ENCODE assay signal across 10 cellular contexts in genomic region chr17:6279659-6280058, GRCh38.
DNase-seq lines count a peak whose midpoint lies in the region; ATAC-seq and TF ChIP-seq lines count a peak whose summit lies in the region.
"Had no signal": no experiment of that assay in that cellular context is flagged by ENCODE, and none has a peak within 500 bp of the region (broad histone marks: within the 10 kb centered on the region; RNA-seq: fewer than 3 reads in every experiment).

No MANE protein-coding gene starts in this region.

- H3K27me3 Mint-ChIP-seq in activated T-cell treated with anti-CD3 and anti-CD28 coated beads, Interleukin-2, amount 50 U/mL, for 4 hours (ENCODE audit: low read depth) = peaks cover 15% of the 10 kb centered on the region
- H3K27me3 Mint-ChIP-seq in endodermal cell (ENCODE audit: insufficient read depth) = peaks cover 4% of the 10 kb centered on the region
- peaks cover 9 to 12% of the 10 kb centered on the region in 2 donors for H3K27me3 Mint-ChIP-seq in stimulated activated naive B cell treated with anti-CD40 and anti-IgM and Interleukin-4, amounts not matched to agents 10 μg/mL and 1 μg/mL and 100 μg/mL, for 72 hours

- no peaks in the 10 kb centered on the region for H3F3A ChIP-seq in smooth muscle cell (ENCODE audit: low read depth)

- DNase-seq in activated T-cell treated with anti-CD3 and anti-CD28 coated beads for 48 hours (ENCODE audit: low read depth) (peak; percentile 1), NCI-H460 (ENCODE audit: extremely low read depth, low read depth) (peak; percentile 2), endodermal cell (peak; percentile 97), smooth muscle cell (lab: John Stamatoyannopoulos, UW; ENCODE audit: unreplicated experiment) (no peak), HUDEP-2 (lab: John Stamatoyannopoulos, UW; ENCODE audit: unreplicated experiment in 76 of 76) (no peak)
- DNase-seq in activated T-cell treated with anti-CD3 and anti-CD28 coated beads, Interleukin-2, amount 50 U/mL, for 4 hours = no peak
- no peak for DNase-seq in stimulated activated naive B cell treated with anti-CD40 and anti-IgM and Interleukin-4, amounts not matched to agents 10 μg/mL and 1 μg/mL and 100 μg/mL, for 72 hours
- DNase-seq in stimulated activated effector memory CD8-positive, alpha-beta T cell treated with anti-CD3 and anti-CD28 coated beads, Interleukin-12 subunit alpha, Interleukin-12 subunit beta, amount 100 ng/mL, for 72 hours (ENCODE audit: low spot score in 2 of 2) = no peak

- no peak overlapping the region for H2AFZ ChIP-seq in smooth muscle cell (ENCODE audit: low read depth)

- H3K27ac Mint-ChIP-seq in endodermal cell = no peak overlapping the region
- H3K27ac Mint-ChIP-seq in stimulated activated naive B cell treated with anti-CD40 and anti-IgM and Interleukin-4, amounts not matched to agents 10 μg/mL and 1 μg/mL and 100 μg/mL, for 72 hours = no peak overlapping the region
- no peak overlapping the region for H3K27ac Mint-ChIP-seq in stimulated activated effector memory CD8-positive, alpha-beta T cell treated with anti-CD3 and anti-CD28 coated beads, Interleukin-12 subunit alpha, Interleukin-12 subunit beta, amount 100 ng/mL, for 72 hours

- WGBS in endodermal cell (ENCODE audit: insufficient coverage in 1 of 2, insufficient read length in 1 of 2), 2 experiments = 44 to 47% methylated on average over 6 to 7 of the region's 7 CpGs
- 15% methylated on average over 7 of the region's 7 CpGs for WGBS in smooth muscle cell (ENCODE audit: low lambda C conversion rate)

- no peaks in the 10 kb centered on the region for H3K27me3 ChIP-seq in endodermal cell (ENCODE audit: control insufficient read depth, insufficient read depth, low read length, poor library complexity, severe bottlenecking)
- H3K27me3 ChIP-seq in smooth muscle cell (ENCODE audit: low read depth) = peaks cover 4% of the 10 kb centered on the region
- H3K27me3 ChIP-seq: BLaER1 had no signal

- H3K36me3 ChIP-seq in endodermal cell (ENCODE audit: control insufficient read depth, insufficient read depth, low read length) (no peaks in the 10 kb centered on the region), smooth muscle cell (ENCODE audit: low read depth) (no peaks in the 10 kb centered on the region)
- H3K36me3 ChIP-seq: BLaER1, thoracic aorta had no signal

- no peaks in the 10 kb centered on the region for H3K79me2 ChIP-seq in smooth muscle cell (ENCODE audit: low read depth)

- H3K4me3 Mint-ChIP-seq in activated T-cell treated with anti-CD3 and anti-CD28 coated beads, Interleukin-2, amount 50 U/mL, for 4 hours = no peak overlapping the region
- H3K4me3 Mint-ChIP-seq in endodermal cell = no peak overlapping the region
- no peak overlapping the region for H3K4me3 Mint-ChIP-seq in stimulated activated naive B cell treated with anti-CD40 and anti-IgM and Interleukin-4, amounts not matched to agents 10 μg/mL and 1 μg/mL and 100 μg/mL, for 72 hours
- H3K4me3 Mint-ChIP-seq in stimulated activated effector memory CD8-positive, alpha-beta T cell treated with anti-CD3 and anti-CD28 coated beads, Interleukin-12 subunit alpha, Interleukin-12 subunit beta, amount 100 ng/mL, for 72 hours = no peak overlapping the region

- no peaks in the 10 kb centered on the region for H3K4me1 Mint-ChIP-seq in activated T-cell treated with anti-CD3 and anti-CD28 coated beads, Interleukin-2, amount 50 U/mL, for 4 hours (ENCODE audit: low read depth)
- H3K4me1 Mint-ChIP-seq in endodermal cell = no peaks in the 10 kb centered on the region
- no peaks in the 10 kb centered on the region for H3K4me1 Mint-ChIP-seq in stimulated activated naive B cell treated with anti-CD40 and anti-IgM and Interleukin-4, amounts not matched to agents 10 μg/mL and 1 μg/mL and 100 μg/mL, for 72 hours
- no peaks in the 10 kb centered on the region for H3K4me1 Mint-ChIP-seq in stimulated activated effector memory CD8-positive, alpha-beta T cell treated with anti-CD3 and anti-CD28 coated beads, Interleukin-12 subunit alpha, Interleukin-12 subunit beta, amount 100 ng/mL, for 72 hours

- H3K4me1 ChIP-seq in endodermal cell (ENCODE audit: control insufficient read depth, insufficient read depth, low read length) (no peaks in the 10 kb centered on the region), smooth muscle cell (ENCODE audit: low read depth) (no peaks in the 10 kb centered on the region)
- H3K4me1 ChIP-seq: BLaER1 had no signal

- H3K4me2 ChIP-seq in smooth muscle cell = no peak overlapping the region
- H3K4me2 ChIP-seq: BLaER1 had no signal

- no peak for ATAC-seq in activated T-cell treated with anti-CD3 and anti-CD28 coated beads, Interleukin-2, amount 50 U/mL, for 4 hours
- ATAC-seq in stimulated activated naive B cell treated with anti-CD40 and anti-IgM and Interleukin-4, amounts not matched to agents 10 μg/mL and 1 μg/mL and 100 μg/mL, for 72 hours (replicated peaks) = no peak
- no peak for ATAC-seq in stimulated activated effector memory CD8-positive, alpha-beta T cell treated with anti-CD3 and anti-CD28 coated beads, Interleukin-12 subunit alpha, Interleukin-12 subunit beta, amount 100 ng/mL, for 72 hours

- H3K27ac ChIP-seq in endodermal cell (ENCODE audit: low read depth, low read length) = no peak overlapping the region
- H3K27ac ChIP-seq in smooth muscle cell (ENCODE audit: low read depth) = no peak overlapping the region
- H3K27ac ChIP-seq: BLaER1, thoracic aorta had no signal

- H3K9me3 ChIP-seq in endodermal cell (ENCODE audit: control insufficient read depth, low read length) = no peaks in the 10 kb centered on the region
- H3K9me3 ChIP-seq in smooth muscle cell (replicated peaks; ENCODE audit: low read depth) = no peaks in the 10 kb centered on the region
- H3K9me3 ChIP-seq: BLaER1, thoracic aorta had no signal

- no peaks in the 10 kb centered on the region for H3K9me3 Mint-ChIP-seq in activated T-cell treated with anti-CD3 and anti-CD28 coated beads, Interleukin-2, amount 50 U/mL, for 4 hours
- H3K9me3 Mint-ChIP-seq in endodermal cell = peaks cover 6% of the 10 kb centered on the region
- peaks cover 0 to 1% of the 10 kb centered on the region in 2 donors for H3K9me3 Mint-ChIP-seq in stimulated activated naive B cell treated with anti-CD40 and anti-IgM and Interleukin-4, amounts not matched to agents 10 μg/mL and 1 μg/mL and 100 μg/mL, for 72 hours
- no peaks in the 10 kb centered on the region for H3K9me3 Mint-ChIP-seq in stimulated activated effector memory CD8-positive, alpha-beta T cell treated with anti-CD3 and anti-CD28 coated beads, Interleukin-12 subunit alpha, Interleukin-12 subunit beta, amount 100 ng/mL, for 72 hours

- H4K20me1 ChIP-seq in smooth muscle cell (ENCODE audit: low read depth) = no peaks in the 10 kb centered on the region
- H4K20me1 ChIP-seq: BLaER1 had no signal

- H3K9ac ChIP-seq in endodermal cell (ENCODE audit: extremely low read depth, low read length, poor library complexity, severe bottlenecking) = no peak overlapping the region
- H3K9ac ChIP-seq in smooth muscle cell (ENCODE audit: low read depth) = no peak overlapping the region
- H3K9ac ChIP-seq: BLaER1 had no signal

- TF ChIP-seq CTCF in endodermal cell (conservative IDR thresholded peaks at IDR 0.05) (peak; percentile 90), smooth muscle cell (IDR thresholded peaks at IDR 0.05; ENCODE audit: borderline replicate concordance, insufficient read depth, poor library complexity, severe bottlenecking) (peak; percentile 19)

- H3K4me3 ChIP-seq in endodermal cell (ENCODE audit: low read length) = no peak overlapping the region
- H3K4me3 ChIP-seq in smooth muscle cell = no peak overlapping the region
- H3K4me3 ChIP-seq: BLaER1, thoracic aorta had no signal

- H3K36me3 Mint-ChIP-seq in activated T-cell treated with anti-CD3 and anti-CD28 coated beads, Interleukin-2, amount 50 U/mL, for 4 hours (ENCODE audit: insufficient read depth) = no peaks in the 10 kb centered on the region
- no peaks in the 10 kb centered on the region for H3K36me3 Mint-ChIP-seq in endodermal cell (ENCODE audit: low read depth)
- H3K36me3 Mint-ChIP-seq in stimulated activated naive B cell treated with anti-CD40 and anti-IgM and Interleukin-4, amounts not matched to agents 10 μg/mL and 1 μg/mL and 100 μg/mL, for 72 hours = no peaks in the 10 kb centered on the region
- H3K36me3 Mint-ChIP-seq in stimulated activated effector memory CD8-positive, alpha-beta T cell treated with anti-CD3 and anti-CD28 coated beads, Interleukin-12 subunit alpha, Interleukin-12 subunit beta, amount 100 ng/mL, for 72 hours = no peaks in the 10 kb centered on the region

Comparison
In these comparisons a context has a peak if more than half of its experiments do, and no peak if none do; other contexts are left out.
1. DNase-seq: peak in activated T-cell treated with anti-CD3 and anti-CD28 coated beads for 48 hours (single experiment), NCI-H460 (single experiment) and endodermal cell (single experiment); none in activated T-cell treated with anti-CD3 and anti-CD28 coated beads, Interleukin-2, amount 50 U/mL, for 4 hours (single experiment), smooth muscle cell (single experiment), stimulated activated naive B cell treated with anti-CD40 and anti-IgM and Interleukin-4, amounts not matched to agents 10 μg/mL and 1 μg/mL and 100 μg/mL, for 72 hours (single experiment), stimulated activated effector memory CD8-positive, alpha-beta T cell treated with anti-CD3 and anti-CD28 coated beads, Interleukin-12 subunit alpha, Interleukin-12 subunit beta, amount 100 ng/mL, for 72 hours (0 of 2) and HUDEP-2 (0 of 76).